Comparison of ENCODE assay signal across 11 cellular contexts in the genomic region with DNA sequence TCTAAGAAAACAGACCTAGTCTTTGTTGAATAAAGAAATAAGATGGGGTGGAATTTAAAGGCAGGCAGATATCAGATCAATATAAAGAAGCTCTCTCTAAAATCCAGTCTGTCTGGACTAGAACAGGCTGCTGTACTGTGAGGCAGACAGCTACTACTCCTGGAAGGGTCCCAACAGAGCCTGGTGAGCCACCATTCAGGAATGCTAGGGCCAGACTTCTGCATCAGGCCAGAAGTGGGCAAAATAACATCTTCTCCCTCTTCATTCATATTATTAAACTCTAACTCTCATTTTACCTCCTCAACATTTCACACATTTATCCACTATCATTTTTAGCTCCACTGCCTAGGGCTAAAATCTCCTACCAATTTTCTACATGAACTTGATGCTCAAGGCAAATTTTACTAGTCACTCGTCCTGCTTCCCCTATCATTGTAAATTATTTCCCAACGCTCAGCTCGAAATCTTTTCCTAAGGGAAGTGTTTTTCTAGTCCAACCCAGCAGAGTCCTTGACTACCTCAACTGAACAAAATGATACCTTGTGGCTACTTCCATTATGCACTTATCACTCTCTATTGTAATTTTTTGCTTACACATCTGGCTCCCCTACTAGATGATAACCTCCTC. TPM values are rescaled to one million over a fixed set of nuclear protein-coding genes. Genes with fewer than 3 reads are reported as not detected.
DNase-seq lines count a peak whose midpoint lies in the region; ATAC-seq, FAIRE-seq and TF ChIP-seq lines count a peak whose summit lies in the region.
"Had no signal": no experiment of that assay in that cellular context is flagged by ENCODE, and none has a peak within 500 bp of the region (broad histone marks: within the 10 kb centered on the region; RNA-seq: fewer than 3 reads in every experiment).

No MANE protein-coding gene starts in this region.

- no peaks in the 10 kb centered on the region for H4K20me1 ChIP-seq in HepG2 (ENCODE audit: insufficient read depth, low read length)

- no peak overlapping the region for H3K9ac ChIP-seq in HepG2 (ENCODE audit: insufficient read depth, low read depth, low read length)

- no peak for FAIRE-seq in HepG2 (lab: Jason Lieb, UNC)
- FAIRE-seq: A204.1 had no signal

- no peak for TF ChIP-seq RAD21 in HepG2 (CRISPR knock-in tag; IDR thresholded peaks at IDR 0.05)

- H3K4me3 ChIP-seq in coronary artery (no peak overlapping the region), HepG2 (replicated peaks in 1 of 3; ENCODE audit: insufficient read depth in 1 of 3, low read depth in 2 of 3, low read length in 3 of 3) (no peak overlapping the region)

- H3K27me3 ChIP-seq in HepG2 (ENCODE audit: control insufficient read depth in 1 of 2, insufficient read depth in 2 of 2, low read length in 2 of 2), result no peaks in the 10 kb centered on the region

- TF ChIP-seq CTCF in coronary artery (IDR thresholded peaks at IDR 0.05) (no peak), HepG2 (CRISPR knock-in tag; IDR thresholded peaks at IDR 0.05) (no peak)

- peak overlapping the region; percentile 46 to 68 for H3K27ac ChIP-seq in coronary artery
- no peak overlapping the region for H3K27ac ChIP-seq in HepG2 (ENCODE audit: extremely low read length, insufficient read depth, low read length)
- H3K27ac ChIP-seq: VCaP had no signal

- 30% methylated on average over 3 of the region's 3 CpGs for WGBS in HepG2 (ENCODE audit: low lambda C conversion rate)

- intact Hi-C loops in HepG2 (cut with micrococcal nuclease; ENCODE audit: unreplicated experiment), result no loop called here

- no peaks in the 10 kb centered on the region for H3K79me2 ChIP-seq in HepG2 (ENCODE audit: insufficient read depth, low read length)

- CTCF ChIA-PET in HepG2 (lab: Yijun Ruan, JAX; ENCODE audit: low intra/inter-chr PET ratio, low total read pairs), result no interaction called here

- in situ Hi-C loops in HepG2 (cut with HindIII; ENCODE audit: extremely low pct_ligation_motif_present, low pct_unique_long_range_greater_than_20kb), result no loop called here

- POLR2A ChIA-PET in HepG2 (lab: Yijun Ruan, JAX), result no interaction called here

- DNase-seq in A172 (ENCODE audit: low spot score) (peak; percentile 88), LoVo (ENCODE audit: low spot score) (peak; percentile 48), coronary artery (ENCODE audit: low spot score) (peak; percentile 83), HepG2 (ENCODE audit: low spot score) (no peak), cerebellar nuclear complex (lab: John Stamatoyannopoulos, UW) (no peak), AML-193 (lab: John Stamatoyannopoulos, UW) (no peak), DMS 273 treated with DMSO at 0.1 percent for 48 hours (lab: John Stamatoyannopoulos, UW) (no peak)
- no peak for DNase-seq in activated CD4-positive, alpha-beta T cell treated with anti-CD3 and anti-CD28 coated beads for 1 hour
- DNase-seq: activated naive CD4-positive, alpha-beta T cell treated with anti-CD3 and anti-CD28 coated beads for 36 hours had no signal

- no TSS peak for BruUV-seq in HepG2 (replicated peaks; lab: Mats Ljungman, UMichigan)

- H3K4me1 ChIP-seq in HepG2 (ENCODE audit: insufficient read depth, low read length), result peaks cover 4% of the 10 kb centered on the region

- H3K36me3 ChIP-seq in HepG2 (replicated peaks in 1 of 2; ENCODE audit: control insufficient read depth in 1 of 2, insufficient read depth in 2 of 2, low read length in 2 of 2), result no peaks in the 10 kb centered on the region

- ATAC-seq in HepG2, result peak; percentile 56; the same call in 1 of the 3 replicates

- no peak overlapping the region for H3K4me2 ChIP-seq in HepG2 (ENCODE audit: low read depth, low read length)

- no peak overlapping the region for H2AFZ ChIP-seq in HepG2 (ENCODE audit: low read length)

- TF ChIP-seq EP300 in HepG2 (IDR thresholded peaks at IDR 0.05; ENCODE audit: low read depth in 2 of 2, low read length in 2 of 2) (no peak), HepG2 (CRISPR knock-in tag; IDR thresholded peaks at IDR 0.05; ENCODE audit: borderline replicate concordance) (no peak)

- no peak for TF ChIP-seq POLR2A in HepG2 (IDR thresholded peaks at IDR 0.05; ENCODE audit: insufficient read depth in 1 of 2, low read depth in 2 of 2, low read length in 2 of 2)

- no peaks in the 10 kb centered on the region for H3K9me3 ChIP-seq in HepG2 (ENCODE audit: low read length)

TF ChIP-seq in HepG2, 621 proteins besides CTCF, POLR2A, EP300 and RAD21:
- no peak for TF ChIP-seq TBP (CRISPR knock-in tag; IDR thresholded peaks at IDR 0.05)
- TF ChIP-seq FOSL2 (CRISPR knock-in tag; IDR thresholded peaks at IDR 0.05), result peak; percentile 45; the same call in 1 of the 2 replicates
TF ChIP-seq in HepG2: peak in this region for 1.

RNA-seq across cellular contexts. Expression of a gene that starts 45.2 kb away (rescaled TPM):
- total RNA-seq in A172 (2014; rRNA removed; shearing (Covaris generic)), result 221 and 233 TPM in 2 replicates
- 183 and 212 TPM in 2 replicates for total RNA-seq in HepG2 (2016; rRNA removed; fragmentation: Illumina TruSeq; extraction: Trizol)
- total RNA-seq in HepG2 (2016; cell fraction: cytosol; rRNA removed; fragmentation: Illumina TruSeq; extraction: Trizol; ENCODE audit: low read depth), result 199 and 222 TPM in 2 replicates
- 184 and 207 TPM in 2 replicates for total RNA-seq in HepG2 (2016; cell fraction: insoluble cytoplasmic fraction; rRNA removed; fragmentation: Illumina TruSeq; extraction: Trizol)
- 57.2 and 68.7 TPM in 2 replicates for total RNA-seq in HepG2 (2016; cell fraction: membrane; rRNA removed; fragmentation: Illumina TruSeq; extraction: Trizol)
- 199 and 219 TPM in 2 replicates for total RNA-seq in HepG2 (2016; cell fraction: nucleus; rRNA removed; fragmentation: Illumina TruSeq; extraction: Trizol)
- 65.4 and 78.6 TPM in 2 replicates for polyA plus RNA-seq in HepG2 (2011; rRNA removed)
- 19.0 and 29.7 TPM in 2 replicates for polyA plus RNA-seq in HepG2 (2011; cell fraction: cytosol; rRNA removed)
- 62.0 and 92.3 TPM in 2 replicates for polyA plus RNA-seq in HepG2 (2011; cell fraction: nucleus; rRNA removed)
- 76.8 and 87.2 TPM in 2 replicates for polyA plus RNA-seq in HepG2 (2012)
- polyA plus RNA-seq in HepG2 (2016; cell fraction: cytosol; fragmentation: Illumina TruSeq; extraction: Trizol; ENCODE audit: low read depth), result 1.3 and 1.9 TPM in 2 replicates
- 88.6 and 101 TPM in 2 replicates for polyA plus RNA-seq in HepG2 (2016; cell fraction: insoluble cytoplasmic fraction; fragmentation: Illumina TruSeq; extraction: Trizol; ENCODE audit: low read depth)
- polyA plus RNA-seq in HepG2 (2016; cell fraction: membrane; fragmentation: Illumina TruSeq; extraction: Trizol; ENCODE audit: low read depth), result 5.8 and 6.9 TPM in 2 replicates
- polyA plus RNA-seq in HepG2 (2016; cell fraction: nucleus; fragmentation: Illumina TruSeq; extraction: Trizol; ENCODE audit: insufficient read depth, low read depth), result 136 and 142 TPM in 2 replicates
- polyA minus RNA-seq in HepG2 (2011; rRNA and poly(A)+ RNA removed; ENCODE audit: low replicate concordance), result 61.7 and 123 TPM in 2 replicates
- 94.5 and 101 TPM in 2 replicates for polyA minus RNA-seq in HepG2 (2011; cell fraction: cytosol; rRNA and poly(A)+ RNA removed)
- polyA minus RNA-seq in HepG2 (2011; cell fraction: nucleus; rRNA and poly(A)+ RNA removed), result 545 and 549 TPM in 2 replicates

Comparison
In these comparisons a context has a peak if more than half of its experiments do, and no peak if none do; other contexts are left out.
1. DNase-seq: peak in A172 (single experiment), LoVo (single experiment) and coronary artery (single experiment); none in HepG2 (single experiment), cerebellar nuclear complex (0 of 2), activated CD4-positive, alpha-beta T cell treated with anti-CD3 and anti-CD28 coated beads for 1 hour (single experiment), AML-193 (0 of 2) and DMS 273 treated with DMSO at 0.1 percent for 48 hours (single experiment).